Comparison of ENCODE assay signal across 10 cellular contexts in the genomic region with DNA sequence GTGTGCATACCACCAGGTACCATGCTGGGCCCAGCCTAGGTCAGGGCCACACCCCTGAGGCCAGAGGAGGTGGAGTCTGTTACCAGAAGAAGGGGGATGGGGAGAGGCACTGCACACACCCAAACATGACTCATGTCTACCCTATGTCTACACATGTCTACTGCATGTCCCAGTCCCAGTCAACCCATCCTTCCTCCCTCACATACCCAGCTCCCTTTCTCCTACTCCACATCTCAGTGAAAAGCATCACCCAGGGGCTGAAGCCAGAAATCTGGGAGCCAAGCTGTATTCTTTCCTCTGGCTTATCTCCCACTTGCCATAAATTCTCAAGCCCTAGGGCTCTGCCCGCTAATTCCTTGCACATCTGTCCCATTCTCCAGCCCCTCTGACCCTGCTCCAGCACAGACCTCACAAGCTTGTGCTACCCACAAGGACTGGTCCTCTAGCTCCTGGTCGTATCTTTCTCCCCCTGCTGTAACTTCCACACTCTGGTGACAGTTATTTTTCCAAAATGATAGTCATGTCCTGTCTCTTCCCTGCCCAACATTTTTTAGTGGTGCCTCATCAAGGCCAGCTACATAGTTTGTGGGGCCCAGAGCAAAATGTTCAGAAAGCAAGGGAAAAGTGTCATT. TPM values are rescaled to one million over a fixed set of nuclear protein-coding genes. Genes with fewer than 3 reads are reported as not detected.
DNase-seq lines count a peak whose midpoint lies in the region; ATAC-seq and TF ChIP-seq lines count a peak whose summit lies in the region.
"Had no signal": no experiment of that assay in that cellular context is flagged by ENCODE, and none has a peak within 500 bp of the region (broad histone marks: within the 10 kb centered on the region; RNA-seq: fewer than 3 reads in every experiment).

No MANE protein-coding gene starts in this region.

- no peak overlapping the region for H3K4me3 ChIP-seq in fibroblast of pulmonary artery (replicated peaks; ENCODE audit: low read depth, low read length)

- ATAC-seq in stimulated activated naive CD8-positive, alpha-beta T cell treated with anti-CD3 and anti-CD28 coated beads, Interleukin-15, Interleukin-2, amounts not matched to agents 100 U/mL and 50 U/mL, for 24 hours = peak; percentile 32
- ATAC-seq in GM19397 (IDR thresholded peaks at IDR 0.05; ENCODE audit: unreplicated experiment) = no peak
- ATAC-seq: stimulated activated naive B cell treated with anti-CD40 and anti-IgM and Interleukin-4, amounts not matched to agents 10 μg/mL and 1 μg/mL and 100 μg/mL, for 72 hours had no signal

- TF ChIP-seq CTCF in fibroblast of pulmonary artery (IDR thresholded peaks at IDR 0.05; ENCODE audit: low read length, missing control alignments) = no peak

- DNase-seq in H4 (ENCODE audit: low spot score) (peak; percentile 19), T1000 (lab: John Stamatoyannopoulos, UW) (peak; percentile 31), fibroblast of pulmonary artery (ENCODE audit: low read depth) (peak; percentile 68), nucleus accumbens (lab: John Stamatoyannopoulos, UW) (no peak), cerebellar cortex (ENCODE audit: low spot score) (no peak)
- DNase-seq in stimulated activated naive CD8-positive, alpha-beta T cell treated with anti-CD3 and anti-CD28 coated beads, Interleukin-15, Interleukin-2, amounts not matched to agents 100 U/mL and 50 U/mL, for 24 hours = no peak
- DNase-seq in activated T-cell treated with anti-CD3 and anti-CD28 coated beads, Interleukin-2, amount 50 U/mL, for 48 hours = no peak
- DNase-seq: anterior cingulate cortex; stimulated activated naive B cell treated with anti-CD40 and anti-IgM and Interleukin-4, amounts not matched to agents 10 μg/mL and 1 μg/mL and 100 μg/mL, for 72 hours had no signal

RNA-seq across cellular contexts. Expression of gene APPL2, which starts 18.0 kb away (rescaled TPM):
- total RNA-seq in H4 (2014; rRNA removed; shearing (Covaris generic)) = 12.0 and 12.3 TPM in 2 replicates

Comparison
In these comparisons a context has a peak if more than half of its experiments do, and no peak if none do; other contexts are left out.
1. DNase-seq: peak in H4 (single experiment), T1000 (single experiment) and fibroblast of pulmonary artery (single experiment); none in stimulated activated naive CD8-positive, alpha-beta T cell treated with anti-CD3 and anti-CD28 coated beads, Interleukin-15, Interleukin-2, amounts not matched to agents 100 U/mL and 50 U/mL, for 24 hours (single experiment), nucleus accumbens (0 of 56), cerebellar cortex (single experiment) and activated T-cell treated with anti-CD3 and anti-CD28 coated beads, Interleukin-2, amount 50 U/mL, for 48 hours (0 of 2).